Comparison of ENCODE assay signal across 1 cellular context in the genomic region with DNA sequence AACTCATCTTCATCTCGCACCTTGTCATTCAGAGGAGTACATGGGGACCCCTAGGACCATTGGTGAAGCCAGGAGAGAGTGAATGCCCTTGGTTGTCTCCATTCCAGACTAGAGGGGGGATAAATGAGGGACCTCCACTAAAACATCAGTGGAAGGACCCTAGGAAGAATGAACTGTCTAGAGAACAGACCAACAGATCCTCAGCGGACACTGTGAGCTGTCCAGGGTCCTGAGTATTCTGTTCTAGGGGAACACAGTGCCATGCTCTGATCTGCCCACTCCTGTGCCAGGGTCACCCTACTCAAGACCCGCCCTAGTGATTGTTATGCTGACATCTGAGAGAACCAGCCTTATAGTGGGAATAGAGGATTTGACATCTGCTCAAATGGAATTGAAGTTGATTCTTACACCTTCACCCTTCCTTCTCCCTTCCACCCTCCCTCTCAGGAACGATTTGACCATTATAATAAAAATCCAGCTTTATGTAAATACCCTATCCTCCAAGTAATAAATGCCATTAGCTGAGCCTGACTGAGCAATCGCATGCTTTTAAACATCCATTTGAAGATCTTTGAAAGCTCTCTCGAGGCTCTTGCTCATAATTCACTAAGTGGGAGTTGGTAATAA.
A peak's percentile ranks its signal among the peaks of the same experiment; 100 is the strongest.
TF ChIP-seq lines count a peak whose summit lies in the region.

No MANE protein-coding gene starts in this region.

TF ChIP-seq in HepG2, 621 proteins besides CTCF, POLR2A, EP300 and RAD21 (continued from another document and continues in another):
- TF ChIP-seq, protein P1, sequence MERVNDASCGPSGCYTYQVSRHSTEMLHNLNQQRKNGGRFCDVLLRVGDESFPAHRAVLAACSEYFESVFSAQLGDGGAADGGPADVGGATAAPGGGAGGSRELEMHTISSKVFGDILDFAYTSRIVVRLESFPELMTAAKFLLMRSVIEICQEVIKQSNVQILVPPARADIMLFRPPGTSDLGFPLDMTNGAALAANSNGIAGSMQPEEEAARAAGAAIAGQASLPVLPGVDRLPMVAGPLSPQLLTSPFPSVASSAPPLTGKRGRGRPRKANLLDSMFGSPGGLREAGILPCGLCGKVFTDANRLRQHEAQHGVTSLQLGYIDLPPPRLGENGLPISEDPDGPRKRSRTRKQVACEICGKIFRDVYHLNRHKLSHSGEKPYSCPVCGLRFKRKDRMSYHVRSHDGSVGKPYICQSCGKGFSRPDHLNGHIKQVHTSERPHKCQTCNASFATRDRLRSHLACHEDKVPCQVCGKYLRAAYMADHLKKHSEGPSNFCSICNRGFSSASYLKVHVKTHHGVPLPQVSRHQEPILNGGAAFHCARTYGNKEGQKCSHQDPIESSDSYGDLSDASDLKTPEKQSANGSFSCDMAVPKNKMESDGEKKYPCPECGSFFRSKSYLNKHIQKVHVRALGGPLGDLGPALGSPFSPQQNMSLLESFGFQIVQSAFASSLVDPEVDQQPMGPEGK (CRISPR knock-in tag; IDR thresholded peaks at IDR 0.05) = no peak
- TF ChIP-seq FOSL1 (CRISPR knock-in tag; IDR thresholded peaks at IDR 0.05; ENCODE audit: borderline replicate concordance) (no peak), HNF4G (IDR thresholded peaks at IDR 0.05; ENCODE audit: borderline replicate concordance, low read depth, low read length) (no peak), HNF4G (CRISPR knock-in tag; IDR thresholded peaks at IDR 0.05; ENCODE audit: borderline replicate concordance, low read depth) (no peak), ZNF256 (CRISPR knock-in tag; conservative IDR thresholded peaks at IDR 0.05) (no peak; the same call in 1 of the 2 replicates), NKX3-1 (CRISPR knock-in tag; IDR thresholded peaks at IDR 0.05) (peak; percentile 90), ZNF124 (CRISPR knock-in tag; IDR thresholded peaks at IDR 0.05) (peak; percentile 70; the same call in 1 of the 2 replicates), ZNF629 (CRISPR knock-in tag; conservative IDR thresholded peaks at IDR 0.05) (no peak), ZNF792 (CRISPR knock-in tag; IDR thresholded peaks at IDR 0.05) (peak; percentile 89; the same call in 1 of the 2 replicates), HIVEP1 (CRISPR knock-in tag; IDR thresholded peaks at IDR 0.05) (no peak), ZNF772 (CRISPR knock-in tag; IDR thresholded peaks at IDR 0.05) (no peak), TBP (CRISPR knock-in tag; IDR thresholded peaks at IDR 0.05) (no peak), THAP11 (CRISPR knock-in tag; IDR thresholded peaks at IDR 0.05) (peak; percentile 53; the same call in 1 of the 2 replicates), ISX (CRISPR knock-in tag; conservative IDR thresholded peaks at IDR 0.05) (0 out of 2 replicates have a peak, but pooled peaks have one; percentile 27), ZNF790 (CRISPR knock-in tag; IDR thresholded peaks at IDR 0.05; ENCODE audit: borderline replicate concordance) (no peak), PHB2 (IDR thresholded peaks at IDR 0.05; ENCODE audit: partially characterized antibody) (no peak), EED (CRISPR knock-in tag; IDR thresholded peaks at IDR 0.05) (no peak), KAT2B (IDR thresholded peaks at IDR 0.05; ENCODE audit: borderline replicate concordance, low read depth, low read length) (no peak), SRY (CRISPR knock-in tag; IDR thresholded peaks at IDR 0.05) (no peak), ETV5 (CRISPR knock-in tag; IDR thresholded peaks at IDR 0.05; ENCODE audit: borderline replicate concordance) (peak; percentile 13; the same call in 1 of the 2 replicates), RFXAP (CRISPR knock-in tag; IDR thresholded peaks at IDR 0.05; ENCODE audit: borderline replicate concordance) (no peak), FOXK2 (IDR thresholded peaks at IDR 0.05) (no peak), KLF15 (CRISPR knock-in tag; IDR thresholded peaks at IDR 0.05; ENCODE audit: borderline replicate concordance) (no peak; the same call in 1 of the 2 replicates), CCDC6 (CRISPR knock-in tag; IDR thresholded peaks at IDR 0.05) (0 out of 2 replicates have a peak, but pooled peaks have one; percentile 37)
- TF ChIP-seq, protein P2, sequence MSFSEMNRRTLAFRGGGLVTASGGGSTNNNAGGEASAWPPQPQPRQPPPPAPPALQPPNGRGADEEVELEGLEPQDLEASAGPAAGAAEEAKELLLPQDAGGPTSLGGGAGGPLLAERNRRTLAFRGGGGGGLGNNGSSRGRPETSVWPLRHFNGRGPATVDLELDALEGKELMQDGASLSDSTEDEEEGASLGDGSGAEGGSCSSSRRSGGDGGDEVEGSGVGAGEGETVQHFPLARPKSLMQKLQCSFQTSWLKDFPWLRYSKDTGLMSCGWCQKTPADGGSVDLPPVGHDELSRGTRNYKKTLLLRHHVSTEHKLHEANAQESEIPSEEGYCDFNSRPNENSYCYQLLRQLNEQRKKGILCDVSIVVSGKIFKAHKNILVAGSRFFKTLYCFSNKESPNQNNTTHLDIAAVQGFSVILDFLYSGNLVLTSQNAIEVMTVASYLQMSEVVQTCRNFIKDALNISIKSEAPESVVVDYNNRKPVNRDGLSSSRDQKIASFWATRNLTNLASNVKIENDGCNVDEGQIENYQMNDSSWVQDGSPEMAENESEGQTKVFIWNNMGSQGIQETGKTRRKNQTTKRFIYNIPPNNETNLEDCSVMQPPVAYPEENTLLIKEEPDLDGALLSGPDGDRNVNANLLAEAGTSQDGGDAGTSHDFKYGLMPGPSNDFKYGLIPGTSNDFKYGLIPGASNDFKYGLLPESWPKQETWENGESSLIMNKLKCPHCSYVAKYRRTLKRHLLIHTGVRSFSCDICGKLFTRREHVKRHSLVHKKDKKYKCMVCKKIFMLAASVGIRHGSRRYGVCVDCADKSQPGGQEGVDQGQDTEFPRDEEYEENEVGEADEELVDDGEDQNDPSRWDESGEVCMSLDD (CRISPR knock-in tag; IDR thresholded peaks at IDR 0.05; ENCODE audit: borderline replicate concordance) = peak; percentile 46; the same call in 1 of the 2 replicates
- TF ChIP-seq, protein P3, sequence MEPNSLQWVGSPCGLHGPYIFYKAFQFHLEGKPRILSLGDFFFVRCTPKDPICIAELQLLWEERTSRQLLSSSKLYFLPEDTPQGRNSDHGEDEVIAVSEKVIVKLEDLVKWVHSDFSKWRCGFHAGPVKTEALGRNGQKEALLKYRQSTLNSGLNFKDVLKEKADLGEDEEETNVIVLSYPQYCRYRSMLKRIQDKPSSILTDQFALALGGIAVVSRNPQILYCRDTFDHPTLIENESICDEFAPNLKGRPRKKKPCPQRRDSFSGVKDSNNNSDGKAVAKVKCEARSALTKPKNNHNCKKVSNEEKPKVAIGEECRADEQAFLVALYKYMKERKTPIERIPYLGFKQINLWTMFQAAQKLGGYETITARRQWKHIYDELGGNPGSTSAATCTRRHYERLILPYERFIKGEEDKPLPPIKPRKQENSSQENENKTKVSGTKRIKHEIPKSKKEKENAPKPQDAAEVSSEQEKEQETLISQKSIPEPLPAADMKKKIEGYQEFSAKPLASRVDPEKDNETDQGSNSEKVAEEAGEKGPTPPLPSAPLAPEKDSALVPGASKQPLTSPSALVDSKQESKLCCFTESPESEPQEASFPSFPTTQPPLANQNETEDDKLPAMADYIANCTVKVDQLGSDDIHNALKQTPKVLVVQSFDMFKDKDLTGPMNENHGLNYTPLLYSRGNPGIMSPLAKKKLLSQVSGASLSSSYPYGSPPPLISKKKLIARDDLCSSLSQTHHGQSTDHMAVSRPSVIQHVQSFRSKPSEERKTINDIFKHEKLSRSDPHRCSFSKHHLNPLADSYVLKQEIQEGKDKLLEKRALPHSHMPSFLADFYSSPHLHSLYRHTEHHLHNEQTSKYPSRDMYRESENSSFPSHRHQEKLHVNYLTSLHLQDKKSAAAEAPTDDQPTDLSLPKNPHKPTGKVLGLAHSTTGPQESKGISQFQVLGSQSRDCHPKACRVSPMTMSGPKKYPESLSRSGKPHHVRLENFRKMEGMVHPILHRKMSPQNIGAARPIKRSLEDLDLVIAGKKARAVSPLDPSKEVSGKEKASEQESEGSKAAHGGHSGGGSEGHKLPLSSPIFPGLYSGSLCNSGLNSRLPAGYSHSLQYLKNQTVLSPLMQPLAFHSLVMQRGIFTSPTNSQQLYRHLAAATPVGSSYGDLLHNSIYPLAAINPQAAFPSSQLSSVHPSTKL (CRISPR knock-in tag; IDR thresholded peaks at IDR 0.05) = peak; percentile 52
- TF ChIP-seq, protein P4, sequence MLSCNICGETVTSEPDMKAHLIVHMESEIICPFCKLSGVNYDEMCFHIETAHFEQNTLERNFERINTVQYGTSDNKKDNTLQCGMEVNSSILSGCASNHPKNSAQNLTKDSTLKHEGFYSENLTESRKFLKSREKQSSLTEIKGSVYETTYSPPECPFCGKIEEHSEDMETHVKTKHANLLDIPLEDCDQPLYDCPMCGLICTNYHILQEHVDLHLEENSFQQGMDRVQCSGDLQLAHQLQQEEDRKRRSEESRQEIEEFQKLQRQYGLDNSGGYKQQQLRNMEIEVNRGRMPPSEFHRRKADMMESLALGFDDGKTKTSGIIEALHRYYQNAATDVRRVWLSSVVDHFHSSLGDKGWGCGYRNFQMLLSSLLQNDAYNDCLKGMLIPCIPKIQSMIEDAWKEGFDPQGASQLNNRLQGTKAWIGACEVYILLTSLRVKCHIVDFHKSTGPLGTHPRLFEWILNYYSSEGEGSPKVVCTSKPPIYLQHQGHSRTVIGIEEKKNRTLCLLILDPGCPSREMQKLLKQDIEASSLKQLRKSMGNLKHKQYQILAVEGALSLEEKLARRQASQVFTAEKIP (CRISPR knock-in tag; IDR thresholded peaks at IDR 0.05; ENCODE audit: borderline replicate concordance) = no peak
- TF ChIP-seq, protein P5, sequence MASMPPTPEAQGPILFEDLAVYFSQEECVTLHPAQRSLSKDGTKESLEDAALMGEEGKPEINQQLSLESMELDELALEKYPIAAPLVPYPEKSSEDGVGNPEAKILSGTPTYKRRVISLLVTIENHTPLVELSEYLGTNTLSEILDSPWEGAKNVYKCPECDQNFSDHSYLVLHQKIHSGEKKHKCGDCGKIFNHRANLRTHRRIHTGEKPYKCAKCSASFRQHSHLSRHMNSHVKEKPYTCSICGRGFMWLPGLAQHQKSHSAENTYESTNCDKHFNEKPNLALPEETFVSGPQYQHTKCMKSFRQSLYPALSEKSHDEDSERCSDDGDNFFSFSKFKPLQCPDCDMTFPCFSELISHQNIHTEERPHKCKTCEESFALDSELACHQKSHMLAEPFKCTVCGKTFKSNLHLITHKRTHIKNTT (CRISPR knock-in tag; IDR thresholded peaks at IDR 0.05) = no peak
- TF ChIP-seq, protein P6, sequence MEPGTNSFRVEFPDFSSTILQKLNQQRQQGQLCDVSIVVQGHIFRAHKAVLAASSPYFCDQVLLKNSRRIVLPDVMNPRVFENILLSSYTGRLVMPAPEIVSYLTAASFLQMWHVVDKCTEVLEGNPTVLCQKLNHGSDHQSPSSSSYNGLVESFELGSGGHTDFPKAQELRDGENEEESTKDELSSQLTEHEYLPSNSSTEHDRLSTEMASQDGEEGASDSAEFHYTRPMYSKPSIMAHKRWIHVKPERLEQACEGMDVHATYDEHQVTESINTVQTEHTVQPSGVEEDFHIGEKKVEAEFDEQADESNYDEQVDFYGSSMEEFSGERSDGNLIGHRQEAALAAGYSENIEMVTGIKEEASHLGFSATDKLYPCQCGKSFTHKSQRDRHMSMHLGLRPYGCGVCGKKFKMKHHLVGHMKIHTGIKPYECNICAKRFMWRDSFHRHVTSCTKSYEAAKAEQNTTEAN (CRISPR knock-in tag; conservative IDR thresholded peaks at IDR 0.05) = peak; percentile 71; the same call in 1 of the 2 replicates
- TF ChIP-seq, protein P7, sequence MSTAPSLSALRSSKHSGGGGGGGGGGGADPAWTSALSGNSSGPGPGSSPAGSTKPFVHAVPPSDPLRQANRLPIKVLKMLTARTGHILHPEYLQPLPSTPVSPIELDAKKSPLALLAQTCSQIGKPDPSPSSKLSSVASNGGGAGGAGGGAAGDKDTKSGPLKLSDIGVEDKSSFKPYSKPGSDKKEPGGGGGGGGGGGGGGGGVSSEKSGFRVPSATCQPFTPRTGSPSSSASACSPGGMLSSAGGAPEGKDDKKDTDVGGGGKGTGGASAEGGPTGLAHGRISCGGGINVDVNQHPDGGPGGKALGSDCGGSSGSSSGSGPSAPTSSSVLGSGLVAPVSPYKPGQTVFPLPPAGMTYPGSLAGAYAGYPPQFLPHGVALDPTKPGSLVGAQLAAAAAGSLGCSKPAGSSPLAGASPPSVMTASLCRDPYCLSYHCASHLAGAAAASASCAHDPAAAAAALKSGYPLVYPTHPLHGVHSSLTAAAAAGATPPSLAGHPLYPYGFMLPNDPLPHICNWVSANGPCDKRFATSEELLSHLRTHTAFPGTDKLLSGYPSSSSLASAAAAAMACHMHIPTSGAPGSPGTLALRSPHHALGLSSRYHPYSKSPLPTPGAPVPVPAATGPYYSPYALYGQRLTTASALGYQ (CRISPR knock-in tag; IDR thresholded peaks at IDR 0.05) = no peak
- TF ChIP-seq, protein P8, sequence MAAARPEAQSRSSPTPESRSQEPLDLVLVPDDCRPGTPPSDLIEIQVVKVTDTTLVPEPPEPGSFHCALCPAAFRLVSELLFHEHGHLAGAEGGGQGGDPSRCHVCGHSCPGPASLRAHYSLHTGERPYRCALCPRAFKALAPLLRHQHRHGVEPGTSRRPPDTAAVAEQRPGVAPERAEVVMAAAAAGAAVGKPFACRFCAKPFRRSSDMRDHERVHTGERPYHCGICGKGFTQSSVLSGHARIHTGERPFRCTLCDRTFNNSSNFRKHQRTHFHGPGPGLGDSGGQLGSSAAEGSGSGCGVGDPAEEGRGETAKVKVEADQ (CRISPR knock-in tag; IDR thresholded peaks at IDR 0.05; ENCODE audit: borderline replicate concordance) = no peak
- TF ChIP-seq, protein P9, sequence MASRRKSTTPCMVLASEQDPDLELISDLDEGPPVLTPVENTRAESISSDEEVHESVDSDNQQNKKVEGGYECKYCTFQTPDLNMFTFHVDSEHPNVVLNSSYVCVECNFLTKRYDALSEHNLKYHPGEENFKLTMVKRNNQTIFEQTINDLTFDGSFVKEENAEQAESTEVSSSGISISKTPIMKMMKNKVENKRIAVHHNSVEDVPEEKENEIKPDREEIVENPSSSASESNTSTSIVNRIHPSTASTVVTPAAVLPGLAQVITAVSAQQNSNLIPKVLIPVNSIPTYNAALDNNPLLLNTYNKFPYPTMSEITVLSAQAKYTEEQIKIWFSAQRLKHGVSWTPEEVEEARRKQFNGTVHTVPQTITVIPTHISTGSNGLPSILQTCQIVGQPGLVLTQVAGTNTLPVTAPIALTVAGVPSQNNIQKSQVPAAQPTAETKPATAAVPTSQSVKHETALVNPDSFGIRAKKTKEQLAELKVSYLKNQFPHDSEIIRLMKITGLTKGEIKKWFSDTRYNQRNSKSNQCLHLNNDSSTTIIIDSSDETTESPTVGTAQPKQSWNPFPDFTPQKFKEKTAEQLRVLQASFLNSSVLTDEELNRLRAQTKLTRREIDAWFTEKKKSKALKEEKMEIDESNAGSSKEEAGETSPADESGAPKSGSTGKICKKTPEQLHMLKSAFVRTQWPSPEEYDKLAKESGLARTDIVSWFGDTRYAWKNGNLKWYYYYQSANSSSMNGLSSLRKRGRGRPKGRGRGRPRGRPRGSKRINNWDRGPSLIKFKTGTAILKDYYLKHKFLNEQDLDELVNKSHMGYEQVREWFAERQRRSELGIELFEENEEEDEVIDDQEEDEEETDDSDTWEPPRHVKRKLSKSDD (CRISPR knock-in tag; IDR thresholded peaks at IDR 0.05; ENCODE audit: low read depth) = no peak
